6 cellular contexts compared by ENCODE assay signal in the genomic region with DNA sequence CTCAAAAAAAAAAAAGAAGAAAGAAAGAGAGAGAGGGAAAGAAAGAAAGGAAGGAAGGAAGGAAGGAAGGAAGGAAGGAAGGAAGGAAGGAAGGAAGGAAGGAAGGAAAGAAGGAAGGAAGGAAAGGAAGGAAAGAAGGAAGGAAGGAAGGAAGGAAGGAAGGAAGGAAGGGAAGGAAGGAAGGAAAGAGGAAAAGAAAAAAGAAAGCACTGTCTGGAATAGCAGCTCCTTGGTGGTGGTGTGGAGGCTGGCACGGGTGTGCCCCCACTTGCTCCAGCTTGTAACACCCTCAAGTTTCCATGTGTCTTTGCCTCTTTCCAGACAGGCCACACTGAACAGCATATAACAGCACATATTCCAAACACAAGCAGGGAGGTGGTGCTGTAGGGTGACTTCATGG. TPM values are rescaled to one million over a fixed set of nuclear protein-coding genes. Genes with fewer than 3 reads are reported as not detected.
"Had no signal": no experiment of that assay in that cellular context is flagged by ENCODE, and none has a peak within 500 bp of the region (broad histone marks: within the 10 kb centered on the region; RNA-seq: fewer than 3 reads in every experiment).

No MANE protein-coding gene starts in this region.

RNA-seq across cellular contexts. Expression of a gene that starts 26.6 kb away (rescaled TPM):
- total RNA-seq: naive thymus-derived CD8-positive, alpha-beta T cell; pulmonary artery endothelial cell; right atrium auricular region; skeletal muscle tissue; temporal lobe had no signal
- polyA plus RNA-seq: immature natural killer cell; naive thymus-derived CD8-positive, alpha-beta T cell had no signal
